Comparison of ENCODE assay signal across 9 cellular contexts in the genomic region with DNA sequence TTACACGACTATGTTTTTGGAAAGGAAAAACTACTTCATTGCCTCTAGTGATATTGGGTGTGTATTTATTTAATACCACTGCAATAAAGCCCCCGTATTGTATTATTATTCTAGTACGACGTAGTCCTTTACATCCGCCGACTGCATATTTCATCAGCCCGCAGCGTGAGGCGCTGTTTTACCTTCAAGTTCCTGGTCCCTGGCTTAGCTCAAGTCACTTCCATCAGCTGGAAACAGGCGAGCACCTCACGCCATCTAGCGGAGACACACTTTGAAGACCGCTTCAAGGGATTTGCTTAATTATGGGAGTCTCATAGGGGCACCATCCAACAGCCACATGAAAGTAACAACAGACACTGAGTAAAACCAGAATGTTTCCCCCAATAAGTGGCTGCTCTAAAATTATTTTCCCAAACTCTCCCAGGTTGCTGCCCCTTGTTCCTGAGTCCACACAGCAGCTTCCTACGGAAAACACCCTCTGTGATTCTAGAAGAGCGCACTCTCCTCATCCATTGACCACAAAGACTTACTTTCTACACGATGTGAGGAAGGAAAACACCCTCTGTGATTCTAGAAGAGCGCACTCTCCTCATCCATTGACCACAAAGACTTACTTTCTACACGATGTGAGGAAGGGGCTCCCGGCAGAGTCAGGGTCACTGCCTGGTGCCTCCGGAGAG. TPM values are rescaled to one million over a fixed set of nuclear protein-coding genes. Genes with fewer than 3 reads are reported as not detected.
DNase-seq lines count a peak whose midpoint lies in the region; TF ChIP-seq lines count a peak whose summit lies in the region.
"Had no signal": no experiment of that assay in that cellular context is flagged by ENCODE, and none has a peak within 500 bp of the region (broad histone marks: within the 10 kb centered on the region; RNA-seq: fewer than 3 reads in every experiment).

No MANE protein-coding gene starts in this region.

- no peak overlapping the region for H3K23ac ChIP-seq in neuronal stem cell (ENCODE audit: low read depth, low read length, poor library complexity)

- H3K4ac ChIP-seq in neuronal stem cell (ENCODE audit: low read length): no peak overlapping the region

- no peak overlapping the region for H2BK5ac ChIP-seq in neuronal stem cell (ENCODE audit: low read length)

- peaks cover 19% of the 10 kb centered on the region for H3K4me1 Mint-ChIP-seq in activated T-helper 1 cell treated with anti-CD3 and anti-CD28 coated beads, Interleukin-12 subunit alpha, Interleukin-12 subunit beta, Interleukin-2, Interleukin-4 antibody, amounts not matched to agents 30 ng/mL and 10 ng/mL and 1 ng/mL, durations not matched to agents 14 hours and 24 hours and 36 hours (ENCODE audit: low read depth)

- POLR2A ChIA-PET in RWPE1 (lab: Yijun Ruan, JAX; ENCODE audit: low non-redundant PET): no interaction called here

- no peaks in the 10 kb centered on the region for H3K79me1 ChIP-seq in neuronal stem cell (ENCODE audit: low read depth, low read length)

- H3K14ac ChIP-seq in neuronal stem cell (ENCODE audit: low read length): no peak overlapping the region

- H2BK12ac ChIP-seq in neuronal stem cell (ENCODE audit: low read length): no peak overlapping the region

- H4K8ac ChIP-seq in neuronal stem cell (ENCODE audit: low read depth, low read length): no peak overlapping the region

- no peak overlapping the region for H2BK15ac ChIP-seq in neuronal stem cell (ENCODE audit: low read length)

- no peak overlapping the region for H3K4me3 Mint-ChIP-seq in activated T-helper 1 cell treated with anti-CD3 and anti-CD28 coated beads, Interleukin-12 subunit alpha, Interleukin-12 subunit beta, Interleukin-2, Interleukin-4 antibody, amounts not matched to agents 30 ng/mL and 10 ng/mL and 1 ng/mL, durations not matched to agents 14 hours and 24 hours and 36 hours

- no CpG with 5 or more reads among the region's 20 CpGs for WGBS in neuronal stem cell (ENCODE audit: extremely low coverage in 2 of 2, insufficient read length in 2 of 2, insufficient replicate concordance in 1 of 2), 2 donors

- H3K4me1 ChIP-seq in neuronal stem cell (ENCODE audit: control insufficient read depth in 2 of 2, insufficient read depth in 1 of 2, low read depth in 1 of 2, low read length in 2 of 2): no peaks in the 10 kb centered on the region

- H3K36me3 Mint-ChIP-seq in activated T-helper 1 cell treated with anti-CD3 and anti-CD28 coated beads, Interleukin-12 subunit alpha, Interleukin-12 subunit beta, Interleukin-2, Interleukin-4 antibody, amounts not matched to agents 30 ng/mL and 10 ng/mL and 1 ng/mL, durations not matched to agents 14 hours and 24 hours and 36 hours (ENCODE audit: low read depth): peaks cover 4% of the 10 kb centered on the region

- no peak overlapping the region for H4K91ac ChIP-seq in neuronal stem cell (ENCODE audit: low read depth, low read length, poor library complexity)

- H3K18ac ChIP-seq in neuronal stem cell (ENCODE audit: low read length): no peak overlapping the region

- no peaks in the 10 kb centered on the region for H3K36me3 ChIP-seq in H7 (replicated peaks; ENCODE audit: control insufficient read depth, insufficient read depth, low read length)
- H3K36me3 ChIP-seq in neuronal stem cell (replicated peaks in 1 of 2; ENCODE audit: control insufficient read depth in 2 of 2, insufficient read depth in 2 of 2, low read length in 2 of 2): no peaks in the 10 kb centered on the region

- H3K27me3 ChIP-seq in H7 (ENCODE audit: control insufficient read depth, insufficient read depth, low read length) (no peaks in the 10 kb centered on the region), neuronal stem cell (ENCODE audit: control insufficient read depth in 3 of 3, insufficient read depth in 3 of 3, low read depth in 1 of 3, low read length in 3 of 3) (peaks cover 0 to 5% (median 0%) of the 10 kb centered on the region in 3 experiments)

- CTCF ChIA-PET in RWPE1 (lab: Yijun Ruan, JAX): interaction anchor here (0.6 to 2.7 kb wide), 15 partner anchors 11 to 1620 kb away, joined by 3 to 28 read pairs (median 4); no protein-coding TSS in a partner anchor

- H3K4me3 ChIP-seq in H7 (ENCODE audit: insufficient read depth, low read depth, low read length): no peak overlapping the region
- H3K4me3 ChIP-seq in fibroblast of pulmonary artery (replicated peaks; ENCODE audit: low read depth, low read length): no peak overlapping the region
- H3K4me3 ChIP-seq in neuronal stem cell (ENCODE audit: low read length in 2 of 2): no peak overlapping the region
- H3K4me3 ChIP-seq: skin epidermis had no signal

- H3K27ac Mint-ChIP-seq in activated T-helper 1 cell treated with anti-CD3 and anti-CD28 coated beads, Interleukin-12 subunit alpha, Interleukin-12 subunit beta, Interleukin-2, Interleukin-4 antibody, amounts not matched to agents 30 ng/mL and 10 ng/mL and 1 ng/mL, durations not matched to agents 14 hours and 24 hours and 36 hours: no peak overlapping the region

- intact Hi-C loops in activated T-helper 1 cell treated with anti-CD3 and anti-CD28 coated beads, Interleukin-12 subunit alpha, Interleukin-12 subunit beta, Interleukin-2, Interleukin-4 antibody, amounts not matched to agents 30 ng/mL and 10 ng/mL and 1 ng/mL, durations not matched to agents 14 hours and 24 hours and 36 hours (cut with micrococcal nuclease): loop anchor here (1.0 to 5.0 kb wide), 6 partner anchors 162 to 1617 kb away; no protein-coding TSS in a partner anchor

- peak; percentile 68 for DNase-seq in GF-D8 (lab: John Stamatoyannopoulos, UW)
- peak; percentile 73 for DNase-seq in H7
- peak; percentile 89 for DNase-seq in LoVo (ENCODE audit: low spot score)
- peak; percentile 77 for DNase-seq in RWPE1 (ENCODE audit: low spot score)
- DNase-seq in activated T-helper 1 cell treated with anti-CD3 and anti-CD28 coated beads, Interleukin-12 subunit alpha, Interleukin-12 subunit beta, Interleukin-2, Interleukin-4 antibody, amounts not matched to agents 30 ng/mL and 10 ng/mL and 1 ng/mL, durations not matched to agents 14 hours and 24 hours and 36 hours (ENCODE audit: low spot score): peak; percentile 66
- peak; percentile 94 for DNase-seq in fibroblast of pulmonary artery (ENCODE audit: low read depth)
- peak; percentile 79 for DNase-seq in neuronal stem cell (ENCODE audit: low spot score)
- DNase-seq in superior temporal gyrus (ENCODE audit: extremely low spot score): peak; percentile 94

- no peak overlapping the region for H2AFZ ChIP-seq in neuronal stem cell (ENCODE audit: low read length)

- H3K9ac ChIP-seq in neuronal stem cell (ENCODE audit: low read depth, low read length, poor library complexity): no peak overlapping the region

- H3K27ac ChIP-seq in RWPE1 (no peak overlapping the region), neuronal stem cell (replicated peaks; ENCODE audit: low read length) (no peak overlapping the region)
- H3K27ac ChIP-seq: skin epidermis had no signal

- TF ChIP-seq CTCF in RWPE1 (conservative IDR thresholded peaks at IDR 0.05; ENCODE audit: low read depth) (peak; percentile 90), fibroblast of pulmonary artery (IDR thresholded peaks at IDR 0.05; ENCODE audit: low read length, missing control alignments) (peak; percentile 92)

- H2BK120ac ChIP-seq in neuronal stem cell (ENCODE audit: low read depth, low read length): no peak overlapping the region

- no peak overlapping the region for H2AK5ac ChIP-seq in neuronal stem cell (ENCODE audit: low read depth, low read length)

- peaks cover 28% of the 10 kb centered on the region for H3K27me3 Mint-ChIP-seq in activated T-helper 1 cell treated with anti-CD3 and anti-CD28 coated beads, Interleukin-12 subunit alpha, Interleukin-12 subunit beta, Interleukin-2, Interleukin-4 antibody, amounts not matched to agents 30 ng/mL and 10 ng/mL and 1 ng/mL, durations not matched to agents 14 hours and 24 hours and 36 hours (ENCODE audit: insufficient read depth)

- H3K9me3 ChIP-seq in neuronal stem cell (replicated peaks in 1 of 2; ENCODE audit: control insufficient read depth in 2 of 2, insufficient read depth in 1 of 2, low read depth in 1 of 2, low read length in 2 of 2): peaks cover 0 to 2% of the 10 kb centered on the region in 2 donors

- H3K9me3 Mint-ChIP-seq in activated T-helper 1 cell treated with anti-CD3 and anti-CD28 coated beads, Interleukin-12 subunit alpha, Interleukin-12 subunit beta, Interleukin-2, Interleukin-4 antibody, amounts not matched to agents 30 ng/mL and 10 ng/mL and 1 ng/mL, durations not matched to agents 14 hours and 24 hours and 36 hours: peaks cover 34% of the 10 kb centered on the region

- no peak overlapping the region for H3K4me2 ChIP-seq in neuronal stem cell (ENCODE audit: insufficient read depth, low read length, poor library complexity, severe bottlenecking)

RNA-seq across cellular contexts. Expression of gene ITIH2, which starts 15.7 kb away (rescaled TPM):
- total RNA-seq in H7 (2014; rRNA removed; shearing (Covaris generic)): not detected in 2 replicates
- not detected in 2 replicates for total RNA-seq in activated T-helper 1 cell treated with anti-CD3 and anti-CD28 coated beads, Interleukin-12 subunit alpha, Interleukin-12 subunit beta, Interleukin-2, Interleukin-4 antibody, amounts not matched to agents 30 ng/mL and 10 ng/mL and 1 ng/mL, durations not matched to agents 14 hours and 24 hours and 36 hours
- not detected for polyA plus RNA-seq in neuronal stem cell (2013, experiment 1 of 2)
- polyA plus RNA-seq in neuronal stem cell (2013, experiment 2 of 2): not detected

RNA-seq across cellular contexts. Expression of gene ITIH5, which starts 20.6 kb away (rescaled TPM):
- total RNA-seq in H7 (2014; rRNA removed; shearing (Covaris generic)): 0.67 and 1.9 TPM in 2 replicates
- total RNA-seq in activated T-helper 1 cell treated with anti-CD3 and anti-CD28 coated beads, Interleukin-12 subunit alpha, Interleukin-12 subunit beta, Interleukin-2, Interleukin-4 antibody, amounts not matched to agents 30 ng/mL and 10 ng/mL and 1 ng/mL, durations not matched to agents 14 hours and 24 hours and 36 hours: not detected in 2 replicates
- polyA plus RNA-seq in neuronal stem cell (2013, experiment 1 of 2): 0.36 TPM
- 0.37 TPM for polyA plus RNA-seq in neuronal stem cell (2013, experiment 2 of 2)
